Comparison of ENCODE assay signal across 9 cellular contexts in genomic region chr18:47050468-47050867, GRCh38. TPM values are rescaled to one million over a fixed set of nuclear protein-coding genes. Genes with fewer than 3 reads are reported as not detected.
DNase-seq lines count a peak whose midpoint lies in the region; ATAC-seq and TF ChIP-seq lines count a peak whose summit lies in the region.
"Had no signal": no experiment of that assay in that cellular context is flagged by ENCODE, and none has a peak within 500 bp of the region (broad histone marks: within the 10 kb centered on the region; RNA-seq: fewer than 3 reads in every experiment).

No MANE protein-coding gene starts in this region.

- H3K9me3 ChIP-seq in fibroblast of lung (ENCODE audit: control insufficient read depth, insufficient read depth, low read depth, low read length), result no peaks in the 10 kb centered on the region
- no peaks in the 10 kb centered on the region for H3K9me3 ChIP-seq in psoas muscle

- H3K4me3 ChIP-seq in fibroblast of lung (replicated peaks in 1 of 4; ENCODE audit: control extremely low read depth in 1 of 4, insufficient read depth in 1 of 4, low read depth in 3 of 4, low read length in 4 of 4) (no peak overlapping the region), psoas muscle (no peak overlapping the region)

- POLR2A ChIA-PET in HEK293T (lab: Yijun Ruan, JAX), result no interaction called here

- CTCF ChIA-PET in HEK293T (lab: Yijun Ruan, JAX), result no interaction called here

- intact Hi-C loops in psoas muscle (cut with DNase I), result loop anchor here (2.0 to 5.0 kb wide), 3 partner anchors 154 to 702 kb away; no protein-coding TSS in a partner anchor

- in situ Hi-C loops in SK-MEL-5 (cut with HindIII; ENCODE audit: low pct_unique_long_range_greater_than_20kb, low sequenced_read_pairs), result no loop called here

- H3K9ac ChIP-seq in fibroblast of lung (ENCODE audit: insufficient read depth, low read length), result no peak overlapping the region

- WGBS in psoas muscle, 3 donors, result 32 to 39% (median 32%) methylated on average over 7 of the region's 7 CpGs

- H3K4me2 ChIP-seq in fibroblast of lung (ENCODE audit: extremely low read depth, insufficient read depth, low read length), result no peak overlapping the region

- H3K79me2 ChIP-seq in fibroblast of lung (ENCODE audit: control insufficient read depth, insufficient read depth, low read length), result no peaks in the 10 kb centered on the region

- DNase-seq in NCI-H1694 (lab: John Stamatoyannopoulos, UW), result peak; percentile 16
- DNase-seq in NCI-H1694 treated with DMSO at 0.1 percent for 48 hours (lab: John Stamatoyannopoulos, UW), result no peak
- peak; percentile 15 for DNase-seq in HEK293T (ENCODE audit: extremely low spot score)
- DNase-seq in SK-MEL-5 (ENCODE audit: low read depth, low spot score), result peak; percentile 56
- DNase-seq in fibroblast of lung (ENCODE audit: low read depth in 2 of 2), result peak; percentile 44 to 67
- DNase-seq in psoas muscle, result no peak
- no peak for DNase-seq in NOMO-1 treated with DMSO at 0.1 percent for 48 hours (lab: John Stamatoyannopoulos, UW; ENCODE audit: unreplicated experiment)
- no peak for DNase-seq in germinal center (ENCODE audit: low spot score)

- no peak overlapping the region for H2AFZ ChIP-seq in fibroblast of lung (ENCODE audit: low read length)

- H3K27me3 ChIP-seq in fibroblast of lung (ENCODE audit: control insufficient read depth, insufficient read depth, low read length) (no peaks in the 10 kb centered on the region), psoas muscle (ENCODE audit: insufficient read depth in 3 of 3, low read length in 2 of 3) (no peaks in the 10 kb centered on the region)

- H3K27ac ChIP-seq in fibroblast of lung (ENCODE audit: insufficient read depth, low read length) (no peak overlapping the region), psoas muscle (no peak overlapping the region)

- ATAC-seq in psoas muscle, result peak in 2 of 4 donors; percentile 45 to 54

- TF ChIP-seq CTCF in fibroblast of lung (conservative IDR thresholded peaks at IDR 0.05 in 1 of 2, IDR thresholded peaks at IDR 0.05 in 1 of 2; ENCODE audit: low read depth in 1 of 2, low read length in 2 of 2) (peak; percentile 74), psoas muscle (IDR thresholded peaks at IDR 0.05) (peak; percentile 67)

- H3K36me3 ChIP-seq in fibroblast of lung (ENCODE audit: control insufficient read depth, insufficient read depth, low read length) (no peaks in the 10 kb centered on the region), psoas muscle (ENCODE audit: insufficient read depth in 1 of 2, low read depth in 1 of 2) (no peaks in the 10 kb centered on the region)

- H3K4me1 ChIP-seq in fibroblast of lung (ENCODE audit: control insufficient read depth, extremely low read depth, insufficient read depth, low read length) (no peaks in the 10 kb centered on the region), psoas muscle (peaks cover 4% of the 10 kb centered on the region)

- no peaks in the 10 kb centered on the region for H4K20me1 ChIP-seq in fibroblast of lung (ENCODE audit: control insufficient read depth, extremely low read depth, insufficient read depth, low read length)

TF ChIP-seq in HEK293T, 16 proteins besides CTCF, POLR2A, EP300 and RAD21:
- TF ChIP-seq TARDBP (IDR thresholded peaks at IDR 0.05) (no peak), ELF4 (IDR thresholded peaks at IDR 0.05) (no peak), HDGF (IDR thresholded peaks at IDR 0.05; ENCODE audit: borderline replicate concordance) (no peak), FOXM1 (IDR thresholded peaks at IDR 0.05; ENCODE audit: borderline replicate concordance) (no peak), FOXA1 (IDR thresholded peaks at IDR 0.05) (no peak), SP1 (IDR thresholded peaks at IDR 0.05) (no peak), ZNF384 (IDR thresholded peaks at IDR 0.05) (no peak), NFRKB (IDR thresholded peaks at IDR 0.05) (no peak), PKNOX1 (IDR thresholded peaks at IDR 0.05) (no peak), ARNT (IDR thresholded peaks at IDR 0.05) (no peak), SUZ12 (IDR thresholded peaks at IDR 0.05) (no peak), L3MBTL2 (conservative IDR thresholded peaks at IDR 0.05) (no peak), CTBP1 (IDR thresholded peaks at IDR 0.05; ENCODE audit: borderline replicate concordance) (no peak), BHLHE40 (IDR thresholded peaks at IDR 0.05; ENCODE audit: borderline replicate concordance) (no peak), LEF1 (IDR thresholded peaks at IDR 0.05; ENCODE audit: borderline replicate concordance) (no peak), FOXK2 (IDR thresholded peaks at IDR 0.05) (no peak)
TF ChIP-seq in HEK293T: peak in this region for 0.

RNA-seq across cellular contexts. Expression of gene ELOA2, which starts 15.0 kb away (rescaled TPM):
- not detected in 2 replicates for total RNA-seq in SK-MEL-5 (2014; rRNA removed; shearing (Covaris generic))
- polyA plus RNA-seq in SK-MEL-5 (2015; cell fraction: cytosol; rRNA removed), result not detected in 2 replicates
- polyA plus RNA-seq in SK-MEL-5 (2015; cell fraction: nucleus; rRNA removed), result not detected in 2 replicates
- total RNA-seq in fibroblast of lung (not detected in 2 replicates), psoas muscle (under 1 TPM in 1 of 4 donors, not detected in 3; 0.06 TPM)
- polyA plus RNA-seq in fibroblast of lung (not detected in 2 replicates), psoas muscle (under 1 TPM in 2 of 3 donors, not detected in 1; 0.04 to 0.07 TPM)
- not detected in 2 replicates for polyA plus RNA-seq in fibroblast of lung (2012)
- not detected in 2 replicates for polyA minus RNA-seq in fibroblast of lung (ENCODE audit: low replicate concordance)
- total RNA-seq: CD8-positive, alpha-beta memory T cell had no signal
- polyA plus RNA-seq: CD8-positive, alpha-beta memory T cell had no signal

Comparison
In these comparisons a context has a peak if more than half of its experiments do, and no peak if none do; other contexts are left out.
1. DNase-seq: peak in NCI-H1694 (single experiment), HEK293T (single experiment), SK-MEL-5 (single experiment) and fibroblast of lung (2 of 2); none in NCI-H1694 treated with DMSO at 0.1 percent for 48 hours (single experiment), psoas muscle (0 of 2), NOMO-1 treated with DMSO at 0.1 percent for 48 hours (single experiment) and germinal center (single experiment).